ENCODE assay signal across 8 cellular contexts in genomic region chr3:72996121-72996472, GRCh38. TPM values are rescaled to one million over a fixed set of nuclear protein-coding genes. Genes with fewer than 3 reads are reported as not detected.
A peak's percentile ranks its signal among the peaks of the same experiment; 100 is the strongest.
DNase-seq lines count a peak whose midpoint lies in the region; ATAC-seq, FAIRE-seq and TF ChIP-seq lines count a peak whose summit lies in the region.

No MANE protein-coding gene starts in this region.

- H2AFZ ChIP-seq in endothelial cell of umbilical vein (ENCODE audit: low read depth, low read length) (peak overlapping the region; percentile 99), neuron (ENCODE audit: low read depth, low read length) (peak overlapping the region; percentile 56)

- dilution Hi-C loops in endothelial cell of umbilical vein (cut with MboI; ENCODE audit: extremely low pct_ligation_motif_present, low sequenced_read_pairs): no loop called here

- intact Hi-C loops in Panc1 (cut with micrococcal nuclease; ENCODE audit: unreplicated experiment) (no loop called here), endothelial cell of umbilical vein (cut with micrococcal nuclease) (loop anchor here (2.0 kb wide), 2 partner anchors 61 to 147 kb away; partner anchors contain the start of gene SHQ1)

- H3K27ac ChIP-seq in C4-2B (peak overlapping the region; percentile 94), Panc1 (ENCODE audit: low read length) (peak overlapping the region; percentile 86), endothelial cell of umbilical vein (ENCODE audit: insufficient read depth, low read depth, low read length) (peak overlapping the region; percentile 70)

- peak overlapping the region; percentile 76 for H3K4me2 ChIP-seq in endothelial cell of umbilical vein (ENCODE audit: insufficient read depth, low read length)

- H4K20me1 ChIP-seq in endothelial cell of umbilical vein (replicated peaks; ENCODE audit: control insufficient read depth, extremely low read depth, insufficient read depth, low read length): peaks cover 15% of the 10 kb centered on the region

- no peaks in the 10 kb centered on the region for H3K9me1 ChIP-seq in endothelial cell of umbilical vein (replicated peaks; ENCODE audit: control insufficient read depth, extremely low read depth, insufficient read depth, low read length)

- H3K9ac ChIP-seq in endothelial cell of umbilical vein (replicated peaks; ENCODE audit: extremely low read depth, insufficient read depth, low read length): peak overlapping the region; percentile 80

- DNase-seq in Panc1 (ENCODE audit: low read depth, low spot score) (no peak), endothelial cell of umbilical vein (ENCODE audit: low read depth, low spot score) (no peak), glomerular visceral epithelial cell (ENCODE audit: extremely low spot score) (no peak), UCSD-AML1 (lab: John Stamatoyannopoulos, UW; ENCODE audit: unreplicated experiment) (no peak)

- no peak for FAIRE-seq in endothelial cell of umbilical vein (lab: Jason Lieb, UNC)

- H3K9me3 ChIP-seq in Panc1 (ENCODE audit: control insufficient read depth, insufficient read depth, low read depth, low read length): no peaks in the 10 kb centered on the region
- H3K9me3 ChIP-seq in endothelial cell of umbilical vein (replicated peaks; ENCODE audit: control insufficient read depth, insufficient read depth, low read length): no peaks in the 10 kb centered on the region
- H3K9me3 ChIP-seq in neuron (ENCODE audit: low read length): no peaks in the 10 kb centered on the region

- CTCF ChIA-PET in Panc1 (lab: Charles Lee) (no interaction called here), endothelial cell of umbilical vein (lab: Charles Lee) (interaction anchor here (1.5 to 8.8 kb wide), 3 partner anchors 11 to 60 kb away, joined by 3 to 69 read pairs (median 5); no protein-coding TSS in a partner anchor)

- TF ChIP-seq POLR2A in endothelial cell of umbilical vein (IDR thresholded peaks at IDR 0.05; ENCODE audit: low read depth, low read length): no peak

- peak overlapping the region; percentile 84 to 90 for H3K4me3 ChIP-seq in Panc1 (ENCODE audit: low read depth in 2 of 2, low read length in 2 of 2)
- peak overlapping the region in 2 of 3 experiments; percentile 42 to 69 for H3K4me3 ChIP-seq in endothelial cell of umbilical vein (replicated peaks in 1 of 3; ENCODE audit: insufficient read depth in 1 of 3, low read depth in 1 of 3, low read length in 3 of 3)
- peak overlapping the region; percentile 69 for H3K4me3 ChIP-seq in neuron (ENCODE audit: low read length)

- H3K27me3 ChIP-seq in Panc1 (ENCODE audit: control insufficient read depth, insufficient read depth, low read length) (no peaks in the 10 kb centered on the region), endothelial cell of umbilical vein (ENCODE audit: control insufficient read depth in 2 of 2, insufficient read depth in 2 of 2, low read length in 2 of 2) (no peaks in the 10 kb centered on the region), neuron (ENCODE audit: insufficient read depth, low read length) (no peaks in the 10 kb centered on the region)

- H3K79me2 ChIP-seq in endothelial cell of umbilical vein (ENCODE audit: control insufficient read depth, insufficient read depth, low read length): peaks cover 42% of the 10 kb centered on the region

- H3K4me1 ChIP-seq in Panc1 (ENCODE audit: control insufficient read depth, insufficient read depth, low read length): peaks cover 16% of the 10 kb centered on the region; the same call in 1 of the 2 replicates
- H3K4me1 ChIP-seq in endothelial cell of umbilical vein (ENCODE audit: control insufficient read depth, extremely low read depth, insufficient read depth, low read length): peaks cover 27% of the 10 kb centered on the region
- H3K4me1 ChIP-seq in neuron (ENCODE audit: insufficient read depth, low read length): peaks cover 23% of the 10 kb centered on the region

- BruUV-seq in Panc1 (replicated peaks; lab: Mats Ljungman, UMichigan): no TSS peak
- BruUV-seq in endothelial cell of umbilical vein (replicated peaks; lab: Mats Ljungman, UMichigan): no TSS peak

- POLR2A ChIA-PET in Panc1 (lab: Charles Lee): no interaction called here
- POLR2A ChIA-PET in endothelial cell of umbilical vein (lab: Charles Lee): no interaction called here

- ATAC-seq in Panc1: no peak
- ATAC-seq in HG03565 (IDR thresholded peaks at IDR 0.05; ENCODE audit: unreplicated experiment): no peak
- ATAC-seq in GM21423 (IDR thresholded peaks at IDR 0.05; ENCODE audit: unreplicated experiment): no peak

- peaks cover 20% of the 10 kb centered on the region for H3K36me3 ChIP-seq in Panc1 (ENCODE audit: control insufficient read depth, insufficient read depth, low read length)
- peaks cover 0 to 9% of the 10 kb centered on the region in 2 experiments for H3K36me3 ChIP-seq in endothelial cell of umbilical vein (ENCODE audit: control insufficient read depth in 2 of 2, extremely low read depth in 1 of 2, insufficient read depth in 2 of 2, low read length in 2 of 2)
- peaks cover 27% of the 10 kb centered on the region for H3K36me3 ChIP-seq in neuron (ENCODE audit: insufficient read depth, low read length)

- in situ Hi-C loops in Panc1 (cut with HindIII; ENCODE audit: low pct_unique_long_range_greater_than_20kb, low sequenced_read_pairs): no loop called here

- TF ChIP-seq CTCF in C4-2B (conservative IDR thresholded peaks at IDR 0.05) (no peak), Panc1 (IDR thresholded peaks at IDR 0.05) (no peak), endothelial cell of umbilical vein (IDR thresholded peaks at IDR 0.05; ENCODE audit: extremely low read depth in 1 of 2, insufficient read depth in 1 of 2, low read depth in 1 of 2, low read length in 2 of 2) (no peak)

TF ChIP-seq in endothelial cell of umbilical vein, 7 proteins besides CTCF, POLR2A, EP300 and RAD21:
- TF ChIP-seq MAX (IDR thresholded peaks at IDR 0.05; ENCODE audit: insufficient read depth, insufficient read length) (no peak), FOS (IDR thresholded peaks at IDR 0.05; ENCODE audit: borderline replicate concordance, insufficient read depth, low read length) (no peak), JUN (IDR thresholded peaks at IDR 0.05; ENCODE audit: borderline replicate concordance, insufficient read depth, insufficient read length, low read depth) (no peak)

RNA-seq across cellular contexts. Expression of gene PPP4R2, which starts 0.5 kb away (rescaled TPM):
- 59.8 TPM for total RNA-seq in Panc1 (2021; ENCODE audit: unreplicated experiment)
- polyA plus RNA-seq in Panc1 (2012; ENCODE audit: insufficient read length): 26.2 TPM
- 74.4 and 75.4 TPM in 2 replicates for total RNA-seq in endothelial cell of umbilical vein
- 4.8 and 6.5 TPM in 2 replicates for polyA plus RNA-seq in endothelial cell of umbilical vein
- polyA plus RNA-seq in endothelial cell of umbilical vein (2011; cell fraction: cytosol; rRNA removed): 12.6 and 17.2 TPM in 2 replicates
- 22.9 and 27.4 TPM in 2 replicates for polyA plus RNA-seq in endothelial cell of umbilical vein (2011; cell fraction: nucleus; rRNA removed)
- polyA plus RNA-seq in endothelial cell of umbilical vein (2012): 37.9 and 48.6 TPM in 2 replicates
- polyA minus RNA-seq in endothelial cell of umbilical vein: 12.0 and 14.9 TPM in 2 replicates
- 24.7 TPM for polyA minus RNA-seq in endothelial cell of umbilical vein (2011; cell fraction: cytosol; rRNA and poly(A)+ RNA removed)
- polyA minus RNA-seq in endothelial cell of umbilical vein (2011; cell fraction: nucleus; rRNA and poly(A)+ RNA removed): 16.1 and 23.7 TPM in 2 replicates
